1 cellular context compared by ENCODE assay signal in the genomic region with DNA sequence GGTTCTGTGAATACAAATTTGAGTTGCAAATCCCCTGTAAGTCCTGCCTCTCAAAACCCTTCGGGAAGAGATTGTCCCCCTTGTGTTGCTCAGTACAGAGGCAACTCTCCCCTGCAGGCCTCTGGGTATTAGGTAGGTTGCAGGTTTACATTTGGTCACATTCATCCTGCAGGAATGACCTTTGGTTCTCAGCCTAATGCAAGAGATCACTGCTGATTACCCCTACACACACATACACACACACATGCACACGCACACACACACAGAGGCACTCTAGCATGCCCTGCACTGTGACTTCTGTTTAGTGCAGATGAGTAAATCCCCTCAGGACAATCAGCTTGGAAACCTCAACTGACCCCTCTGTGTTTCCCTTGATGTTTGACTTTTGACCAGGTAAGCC.
TF ChIP-seq lines count a peak whose summit lies in the region.

No MANE protein-coding gene starts in this region.

TF ChIP-seq in HepG2, 621 proteins besides CTCF, POLR2A, EP300 and RAD21 (continued from another document):
- TF ChIP-seq, protein P1, sequence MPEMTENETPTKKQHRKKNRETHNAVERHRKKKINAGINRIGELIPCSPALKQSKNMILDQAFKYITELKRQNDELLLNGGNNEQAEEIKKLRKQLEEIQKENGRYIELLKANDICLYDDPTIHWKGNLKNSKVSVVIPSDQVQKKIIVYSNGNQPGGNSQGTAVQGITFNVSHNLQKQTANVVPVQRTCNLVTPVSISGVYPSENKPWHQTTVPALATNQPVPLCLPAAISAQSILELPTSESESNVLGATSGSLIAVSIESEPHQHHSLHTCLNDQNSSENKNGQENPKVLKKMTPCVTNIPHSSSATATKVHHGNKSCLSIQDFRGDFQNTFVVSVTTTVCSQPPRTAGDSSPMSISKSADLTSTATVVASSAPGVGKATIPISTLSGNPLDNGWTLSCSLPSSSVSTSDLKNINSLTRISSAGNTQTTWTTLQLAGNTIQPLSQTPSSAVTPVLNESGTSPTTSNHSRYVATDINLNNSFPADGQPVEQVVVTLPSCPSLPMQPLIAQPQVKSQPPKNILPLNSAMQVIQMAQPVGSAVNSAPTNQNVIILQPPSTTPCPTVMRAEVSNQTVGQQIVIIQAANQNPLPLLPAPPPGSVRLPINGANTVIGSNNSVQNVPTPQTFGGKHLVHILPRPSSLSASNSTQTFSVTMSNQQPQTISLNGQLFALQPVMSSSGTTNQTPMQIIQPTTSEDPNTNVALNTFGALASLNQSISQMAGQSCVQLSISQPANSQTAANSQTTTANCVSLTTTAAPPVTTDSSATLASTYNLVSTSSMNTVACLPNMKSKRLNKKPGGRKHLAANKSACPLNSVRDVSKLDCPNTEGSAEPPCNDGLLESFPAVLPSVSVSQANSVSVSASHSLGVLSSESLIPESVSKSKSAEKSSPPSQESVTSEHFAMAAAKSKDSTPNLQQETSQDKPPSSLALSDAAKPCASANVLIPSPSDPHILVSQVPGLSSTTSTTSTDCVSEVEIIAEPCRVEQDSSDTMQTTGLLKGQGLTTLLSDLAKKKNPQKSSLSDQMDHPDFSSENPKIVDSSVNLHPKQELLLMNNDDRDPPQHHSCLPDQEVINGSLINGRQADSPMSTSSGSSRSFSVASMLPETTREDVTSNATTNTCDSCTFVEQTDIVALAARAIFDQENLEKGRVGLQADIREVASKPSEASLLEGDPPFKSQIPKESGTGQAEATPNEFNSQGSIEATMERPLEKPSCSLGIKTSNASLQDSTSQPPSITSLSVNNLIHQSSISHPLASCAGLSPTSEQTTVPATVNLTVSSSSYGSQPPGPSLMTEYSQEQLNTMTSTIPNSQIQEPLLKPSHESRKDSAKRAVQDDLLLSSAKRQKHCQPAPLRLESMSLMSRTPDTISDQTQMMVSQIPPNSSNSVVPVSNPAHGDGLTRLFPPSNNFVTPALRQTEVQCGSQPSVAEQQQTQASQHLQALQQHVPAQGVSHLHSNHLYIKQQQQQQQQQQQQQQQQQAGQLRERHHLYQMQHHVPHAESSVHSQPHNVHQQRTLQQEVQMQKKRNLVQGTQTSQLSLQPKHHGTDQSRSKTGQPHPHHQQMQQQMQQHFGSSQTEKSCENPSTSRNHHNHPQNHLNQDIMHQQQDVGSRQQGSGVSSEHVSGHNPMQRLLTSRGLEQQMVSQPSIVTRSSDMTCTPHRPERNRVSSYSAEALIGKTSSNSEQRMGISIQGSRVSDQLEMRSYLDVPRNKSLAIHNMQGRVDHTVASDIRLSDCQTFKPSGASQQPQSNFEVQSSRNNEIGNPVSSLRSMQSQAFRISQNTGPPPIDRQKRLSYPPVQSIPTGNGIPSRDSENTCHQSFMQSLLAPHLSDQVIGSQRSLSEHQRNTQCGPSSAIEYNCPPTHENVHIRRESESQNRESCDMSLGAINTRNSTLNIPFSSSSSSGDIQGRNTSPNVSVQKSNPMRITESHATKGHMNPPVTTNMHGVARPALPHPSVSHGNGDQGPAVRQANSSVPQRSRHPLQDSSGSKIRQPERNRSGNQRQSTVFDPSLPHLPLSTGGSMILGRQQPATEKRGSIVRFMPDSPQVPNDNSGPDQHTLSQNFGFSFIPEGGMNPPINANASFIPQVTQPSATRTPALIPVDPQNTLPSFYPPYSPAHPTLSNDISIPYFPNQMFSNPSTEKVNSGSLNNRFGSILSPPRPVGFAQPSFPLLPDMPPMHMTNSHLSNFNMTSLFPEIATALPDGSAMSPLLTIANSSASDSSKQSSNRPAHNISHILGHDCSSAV (CRISPR knock-in tag; IDR thresholded peaks at IDR 0.05; ENCODE audit: borderline replicate concordance) = no peak
- TF ChIP-seq ZNF292 (CRISPR knock-in tag; IDR thresholded peaks at IDR 0.05; ENCODE audit: borderline replicate concordance, low read depth) (0 out of 2 replicates have a peak, but pooled peaks have one; percentile 37), HIVEP1 (CRISPR knock-in tag; IDR thresholded peaks at IDR 0.05) (no peak), HNF4A (CRISPR knock-in tag; IDR thresholded peaks at IDR 0.05) (peak; percentile 51), ZNF713 (CRISPR knock-in tag; IDR thresholded peaks at IDR 0.05) (no peak), SALL1 (CRISPR knock-in tag; IDR thresholded peaks at IDR 0.05) (peak; percentile 29; the same call in 1 of the 2 replicates), ZBTB7B (CRISPR knock-in tag; IDR thresholded peaks at IDR 0.05) (no peak), ZNF878 (CRISPR knock-in tag; IDR thresholded peaks at IDR 0.05) (no peak), HNF4G (IDR thresholded peaks at IDR 0.05; ENCODE audit: borderline replicate concordance, low read depth, low read length) (peak; percentile 55), HNF4G (CRISPR knock-in tag; IDR thresholded peaks at IDR 0.05; ENCODE audit: borderline replicate concordance, low read depth) (no peak), TCF7L2 (IDR thresholded peaks at IDR 0.05; ENCODE audit: low read depth, low read length) (no peak)
- TF ChIP-seq, protein P2, sequence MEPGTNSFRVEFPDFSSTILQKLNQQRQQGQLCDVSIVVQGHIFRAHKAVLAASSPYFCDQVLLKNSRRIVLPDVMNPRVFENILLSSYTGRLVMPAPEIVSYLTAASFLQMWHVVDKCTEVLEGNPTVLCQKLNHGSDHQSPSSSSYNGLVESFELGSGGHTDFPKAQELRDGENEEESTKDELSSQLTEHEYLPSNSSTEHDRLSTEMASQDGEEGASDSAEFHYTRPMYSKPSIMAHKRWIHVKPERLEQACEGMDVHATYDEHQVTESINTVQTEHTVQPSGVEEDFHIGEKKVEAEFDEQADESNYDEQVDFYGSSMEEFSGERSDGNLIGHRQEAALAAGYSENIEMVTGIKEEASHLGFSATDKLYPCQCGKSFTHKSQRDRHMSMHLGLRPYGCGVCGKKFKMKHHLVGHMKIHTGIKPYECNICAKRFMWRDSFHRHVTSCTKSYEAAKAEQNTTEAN (CRISPR knock-in tag; conservative IDR thresholded peaks at IDR 0.05) = peak; percentile 57; the same call in 1 of the 2 replicates
- TF ChIP-seq, protein P3, sequence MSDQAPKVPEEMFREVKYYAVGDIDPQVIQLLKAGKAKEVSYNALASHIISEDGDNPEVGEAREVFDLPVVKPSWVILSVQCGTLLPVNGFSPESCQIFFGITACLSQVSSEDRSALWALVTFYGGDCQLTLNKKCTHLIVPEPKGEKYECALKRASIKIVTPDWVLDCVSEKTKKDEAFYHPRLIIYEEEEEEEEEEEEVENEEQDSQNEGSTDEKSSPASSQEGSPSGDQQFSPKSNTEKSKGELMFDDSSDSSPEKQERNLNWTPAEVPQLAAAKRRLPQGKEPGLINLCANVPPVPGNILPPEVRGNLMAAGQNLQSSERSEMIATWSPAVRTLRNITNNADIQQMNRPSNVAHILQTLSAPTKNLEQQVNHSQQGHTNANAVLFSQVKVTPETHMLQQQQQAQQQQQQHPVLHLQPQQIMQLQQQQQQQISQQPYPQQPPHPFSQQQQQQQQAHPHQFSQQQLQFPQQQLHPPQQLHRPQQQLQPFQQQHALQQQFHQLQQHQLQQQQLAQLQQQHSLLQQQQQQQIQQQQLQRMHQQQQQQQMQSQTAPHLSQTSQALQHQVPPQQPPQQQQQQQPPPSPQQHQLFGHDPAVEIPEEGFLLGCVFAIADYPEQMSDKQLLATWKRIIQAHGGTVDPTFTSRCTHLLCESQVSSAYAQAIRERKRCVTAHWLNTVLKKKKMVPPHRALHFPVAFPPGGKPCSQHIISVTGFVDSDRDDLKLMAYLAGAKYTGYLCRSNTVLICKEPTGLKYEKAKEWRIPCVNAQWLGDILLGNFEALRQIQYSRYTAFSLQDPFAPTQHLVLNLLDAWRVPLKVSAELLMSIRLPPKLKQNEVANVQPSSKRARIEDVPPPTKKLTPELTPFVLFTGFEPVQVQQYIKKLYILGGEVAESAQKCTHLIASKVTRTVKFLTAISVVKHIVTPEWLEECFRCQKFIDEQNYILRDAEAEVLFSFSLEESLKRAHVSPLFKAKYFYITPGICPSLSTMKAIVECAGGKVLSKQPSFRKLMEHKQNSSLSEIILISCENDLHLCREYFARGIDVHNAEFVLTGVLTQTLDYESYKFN (CRISPR knock-in tag; conservative IDR thresholded peaks at IDR 0.05) = 0 out of 2 replicates have a peak, but pooled peaks have one; percentile 23
